In the genomic region with DNA sequence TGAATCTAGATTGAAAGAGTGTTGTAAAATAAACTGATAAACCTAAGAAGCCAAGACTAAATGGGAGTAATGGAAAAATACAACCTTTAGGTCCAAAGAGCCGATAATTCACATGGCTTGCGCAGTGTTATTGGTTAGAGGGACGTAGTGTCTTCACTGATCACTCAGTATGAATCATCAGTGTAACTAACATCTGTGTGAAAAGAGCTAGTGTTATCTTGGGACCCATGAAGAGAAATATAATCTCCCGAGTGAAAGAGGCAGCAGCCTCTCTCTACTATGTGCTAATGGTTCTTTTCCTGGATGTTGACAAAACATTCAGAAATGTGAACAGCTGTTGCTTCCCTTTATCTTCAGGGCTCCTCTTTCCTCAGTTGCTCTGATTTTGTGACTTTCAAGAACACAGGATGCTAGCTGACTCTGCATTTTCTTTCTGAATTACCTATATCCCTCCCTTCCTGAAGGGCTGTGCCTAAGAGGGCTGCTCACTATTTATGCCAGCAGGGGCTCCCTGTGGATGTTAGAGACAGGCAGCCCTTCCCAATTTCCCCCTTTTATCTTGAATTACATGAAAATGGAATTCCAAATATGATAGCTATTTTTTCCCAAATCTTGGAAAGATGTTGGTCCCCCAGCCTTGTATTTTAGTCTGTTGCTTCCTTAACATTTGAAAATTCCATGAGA, we compare ENCODE assay signal across 19 cellular contexts.
DNase-seq lines count a peak whose midpoint lies in the region; ATAC-seq and TF ChIP-seq lines count a peak whose summit lies in the region.
"Had no signal": no experiment of that assay in that cellular context is flagged by ENCODE, and none has a peak within 500 bp of the region (broad histone marks: within the 10 kb centered on the region; RNA-seq: fewer than 3 reads in every experiment).

No MANE protein-coding gene starts in this region.

- H3F3A ChIP-seq in GM23338 (replicated peaks; ENCODE audit: low read depth) (no peaks in the 10 kb centered on the region), neural progenitor cell (ENCODE audit: low read depth) (peaks cover 27% of the 10 kb centered on the region)

- CTCF ChIA-PET in OCI-LY7 (lab: Charles Lee; ENCODE audit: unreplicated experiment): no interaction called here

- H3K4me3 ChIP-seq in GM23338 (no peak overlapping the region), neural progenitor cell (no peak overlapping the region), OCI-LY7 (ENCODE audit: low read depth, low read length, poor library complexity, severe bottlenecking) (no peak overlapping the region)
- H3K4me3 ChIP-seq: GM12878 had no signal

- H3K27me3 ChIP-seq in GM23338 (ENCODE audit: insufficient read depth) (no peaks in the 10 kb centered on the region), neural progenitor cell (no peaks in the 10 kb centered on the region)

- H3K4me1 ChIP-seq in GM23338 (ENCODE audit: insufficient read depth) (no peaks in the 10 kb centered on the region), neural progenitor cell (peaks cover 43% of the 10 kb centered on the region), OCI-LY7 (ENCODE audit: insufficient read depth, low read length, poor library complexity, severe bottlenecking) (no peaks in the 10 kb centered on the region)

- H4K20me1 ChIP-seq in GM23338 (replicated peaks; ENCODE audit: insufficient read depth) (no peaks in the 10 kb centered on the region), neural progenitor cell (ENCODE audit: low read depth) (no peaks in the 10 kb centered on the region), OCI-LY7 (ENCODE audit: insufficient read depth, low read length) (no peaks in the 10 kb centered on the region)

- H3K36me3 ChIP-seq in GM23338 (ENCODE audit: insufficient read depth): no peaks in the 10 kb centered on the region
- no peaks in the 10 kb centered on the region for H3K36me3 ChIP-seq in neural progenitor cell
- H3K36me3 ChIP-seq in OCI-LY7 (ENCODE audit: insufficient read depth, low read length): no peaks in the 10 kb centered on the region

- TF ChIP-seq CTCF in GM23338 (conservative IDR thresholded peaks at IDR 0.05; ENCODE audit: low read depth in 2 of 2): no peak
- no peak for TF ChIP-seq CTCF in neural progenitor cell (IDR thresholded peaks at IDR 0.05)
- TF ChIP-seq CTCF in OCI-LY7 (conservative IDR thresholded peaks at IDR 0.05; ENCODE audit: low read length): no peak

- H3K4me1 Mint-ChIP-seq in GM23338 (no peaks in the 10 kb centered on the region; the same call in 1 of the 3 replicates), neural progenitor cell (peaks cover 7% of the 10 kb centered on the region)
- H3K4me1 Mint-ChIP-seq: B cell had no signal

- H3K36me3 Mint-ChIP-seq in GM23338 (ENCODE audit: low read depth): peaks cover 9% of the 10 kb centered on the region; the same call in 2 of the 3 replicates
- H3K36me3 Mint-ChIP-seq in neural progenitor cell: no peaks in the 10 kb centered on the region

- peak; percentile 55; the same call in 2 of the 3 replicates for ATAC-seq in GM23338
- ATAC-seq in HG02678 (IDR thresholded peaks at IDR 0.05; ENCODE audit: unreplicated experiment): no peak
- ATAC-seq: GM12878, HCT116, Right ventricle myocardium inferior had no signal

- H3K27ac ChIP-seq in GM23338 (ENCODE audit: low read depth) (no peak overlapping the region), neural progenitor cell (no peak overlapping the region), OCI-LY7 (ENCODE audit: low read depth, low read length, poor library complexity, severe bottlenecking) (no peak overlapping the region)

- H3K9me3 ChIP-seq in neural progenitor cell (ENCODE audit: low read depth) (no peaks in the 10 kb centered on the region), OCI-LY7 (ENCODE audit: low read length) (no peaks in the 10 kb centered on the region)

- peaks cover 1% of the 10 kb centered on the region for H3K27me3 Mint-ChIP-seq in GM23338 (ENCODE audit: insufficient read depth, low read depth, poor library complexity)
- no peaks in the 10 kb centered on the region for H3K27me3 Mint-ChIP-seq in neural progenitor cell (ENCODE audit: insufficient read depth, low read depth)
- H3K27me3 Mint-ChIP-seq: B cell had no signal

- BruUV-seq in OCI-LY7 (replicated peaks; lab: Mats Ljungman, UMichigan): no TSS peak

- peak; percentile 1 for DNase-seq in GM23338 (ENCODE audit: low spot score)
- DNase-seq in NCI-H460 (ENCODE audit: extremely low read depth, low read depth): peak; percentile 4
- DNase-seq in foreskin melanocyte: peak; percentile 82
- DNase-seq in neural progenitor cell (ENCODE audit: low spot score): peak; percentile 31
- no peak for DNase-seq in OCI-LY7 (ENCODE audit: low spot score)
- no peak for DNase-seq in NCI-H524 (lab: John Stamatoyannopoulos, UW)
- no peak for DNase-seq in UCSD-AML1 (lab: John Stamatoyannopoulos, UW; ENCODE audit: unreplicated experiment)
- DNase-seq: DMS79 treated with DMSO at 0.1 percent for 48 hours, Karpas-422, MV-4-11, NCI-H1105 treated with DMSO at 0.1 percent for 48 hours, NCI-H2081 treated with DMSO at 0.1 percent for 48 hours, NCI-H446 treated with DMSO at 0.1 percent for 48 hours, SW 1271 had no signal

- H3K4me3 Mint-ChIP-seq in GM23338 (no peak overlapping the region), neural progenitor cell (no peak overlapping the region)
- H3K4me3 Mint-ChIP-seq: B cell had no signal

- H3K9me2 ChIP-seq in GM23338 (ENCODE audit: insufficient read depth): no peaks in the 10 kb centered on the region
- H3K9me2 ChIP-seq in OCI-LY7 (ENCODE audit: insufficient read depth, low read length): no peaks in the 10 kb centered on the region

- no peak overlapping the region for H3K27ac Mint-ChIP-seq in GM23338
- no peak overlapping the region for H3K27ac Mint-ChIP-seq in neural progenitor cell
- H3K27ac Mint-ChIP-seq: B cell had no signal

- H3K9ac ChIP-seq in neural progenitor cell: no peak overlapping the region

- no peak overlapping the region for H2AFZ ChIP-seq in GM23338
- peak overlapping the region; percentile 36 for H2AFZ ChIP-seq in neural progenitor cell (replicated peaks)
- no peak overlapping the region for H2AFZ ChIP-seq in OCI-LY7 (ENCODE audit: low read length)

- H3K79me2 ChIP-seq in GM23338 (replicated peaks; ENCODE audit: insufficient read depth) (no peaks in the 10 kb centered on the region), neural progenitor cell (ENCODE audit: low read depth) (no peaks in the 10 kb centered on the region), OCI-LY7 (ENCODE audit: insufficient read depth, low read depth, low read length) (no peaks in the 10 kb centered on the region)

- no peak overlapping the region for H3K4me2 ChIP-seq in GM23338
- peak overlapping the region; percentile 46 for H3K4me2 ChIP-seq in neural progenitor cell
- no peak overlapping the region for H3K4me2 ChIP-seq in OCI-LY7 (ENCODE audit: low read length)

- intact Hi-C loops in OCI-LY7 (cut with micrococcal nuclease; ENCODE audit: unreplicated experiment): no loop called here

- peaks cover 80% of the 10 kb centered on the region for H3K9me3 Mint-ChIP-seq in GM23338
- H3K9me3 Mint-ChIP-seq in neural progenitor cell: no peaks in the 10 kb centered on the region

- POLR2A ChIA-PET in OCI-LY7 (lab: Charles Lee): no interaction called here

Comparison
In these comparisons a context has a peak if more than half of its experiments do, and no peak if none do; other contexts are left out.
1. DNase-seq: peak in GM23338 (single experiment), NCI-H460 (single experiment), foreskin melanocyte (single experiment) and neural progenitor cell (single experiment); none in OCI-LY7 (single experiment), NCI-H524 (0 of 2) and UCSD-AML1 (single experiment).